Comparison of ENCODE assay signal across 8 cellular contexts in the genomic region with DNA sequence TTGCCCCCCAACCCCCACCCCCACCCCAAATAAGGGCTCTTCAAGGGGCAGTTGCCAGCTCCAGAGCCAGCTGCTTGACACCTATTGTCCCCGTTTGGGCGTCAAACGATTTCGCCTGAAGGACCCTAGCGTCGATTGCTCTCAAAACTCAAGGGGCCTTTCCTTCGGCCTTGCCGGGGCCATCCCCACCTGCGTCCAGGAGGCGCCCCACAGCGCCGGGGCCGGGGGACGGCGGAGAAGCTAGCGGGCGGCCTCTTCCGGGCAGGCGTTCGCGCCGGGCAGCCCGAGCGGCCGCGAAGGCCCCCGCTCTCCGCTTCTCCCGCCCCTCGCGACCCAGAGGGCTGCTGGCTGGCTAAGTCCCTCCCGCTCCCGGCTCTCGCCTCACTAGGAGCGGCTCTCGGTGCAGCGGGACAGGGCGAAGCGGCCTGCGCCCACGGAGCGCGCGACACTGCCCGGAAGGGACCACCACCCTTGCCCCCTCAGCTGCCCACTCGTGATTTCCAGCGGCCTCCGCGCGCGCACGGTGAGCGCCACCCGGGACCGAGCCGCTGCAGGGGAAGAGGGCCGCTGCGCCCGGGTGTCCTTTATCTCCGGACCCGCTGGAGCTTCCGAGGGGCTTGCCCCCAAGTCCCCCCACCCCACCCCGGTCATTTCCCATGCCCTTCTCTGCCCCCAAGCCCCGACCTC. TPM values are rescaled to one million over a fixed set of nuclear protein-coding genes. Genes with fewer than 3 reads are reported as not detected.
DNase-seq lines count a peak whose midpoint lies in the region; ATAC-seq and TF ChIP-seq lines count a peak whose summit lies in the region.

A gene with protein sequence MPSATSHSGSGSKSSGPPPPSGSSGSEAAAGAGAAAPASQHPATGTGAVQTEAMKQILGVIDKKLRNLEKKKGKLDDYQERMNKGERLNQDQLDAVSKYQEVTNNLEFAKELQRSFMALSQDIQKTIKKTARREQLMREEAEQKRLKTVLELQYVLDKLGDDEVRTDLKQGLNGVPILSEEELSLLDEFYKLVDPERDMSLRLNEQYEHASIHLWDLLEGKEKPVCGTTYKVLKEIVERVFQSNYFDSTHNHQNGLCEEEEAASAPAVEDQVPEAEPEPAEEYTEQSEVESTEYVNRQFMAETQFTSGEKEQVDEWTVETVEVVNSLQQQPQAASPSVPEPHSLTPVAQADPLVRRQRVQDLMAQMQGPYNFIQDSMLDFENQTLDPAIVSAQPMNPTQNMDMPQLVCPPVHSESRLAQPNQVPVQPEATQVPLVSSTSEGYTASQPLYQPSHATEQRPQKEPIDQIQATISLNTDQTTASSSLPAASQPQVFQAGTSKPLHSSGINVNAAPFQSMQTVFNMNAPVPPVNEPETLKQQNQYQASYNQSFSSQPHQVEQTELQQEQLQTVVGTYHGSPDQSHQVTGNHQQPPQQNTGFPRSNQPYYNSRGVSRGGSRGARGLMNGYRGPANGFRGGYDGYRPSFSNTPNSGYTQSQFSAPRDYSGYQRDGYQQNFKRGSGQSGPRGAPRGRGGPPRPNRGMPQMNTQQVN (plus strand): TSS at position 383 of the 687 bp plus-strand sequence. CDS start 690 bp downstream, outside the sequence.

- H3K4me1 ChIP-seq in OCI-LY3 (ENCODE audit: low read length) = peaks cover 32% of the 10 kb centered on the region

- H4K20me1 ChIP-seq in OCI-LY3 (ENCODE audit: insufficient read depth, low read length) = peaks cover 20% of the 10 kb centered on the region

- in situ Hi-C loops in Caki2 (cut with HindIII; ENCODE audit: low pct_unique_long_range_greater_than_20kb, low sequenced_read_pairs) = no loop called here

- H3K9ac ChIP-seq in OCI-LY3 (ENCODE audit: low read length) = peak within 1 kb of the TSS; percentile 100

- ATAC-seq in GM21515 (IDR thresholded peaks at IDR 0.05; ENCODE audit: unreplicated experiment) = peak; percentile 64

- H3K36me3 ChIP-seq in OCI-LY3 (replicated peaks; ENCODE audit: low read depth, low read length) = peaks cover 32% of the 10 kb centered on the region

- H3K27me3 ChIP-seq in OCI-LY3 (ENCODE audit: low read depth, low read length) = no peaks in the 10 kb centered on the region

- TF ChIP-seq CTCF in OCI-LY3 (IDR thresholded peaks at IDR 0.05; ENCODE audit: low read depth, low read length) = no peak

- H3K79me2 ChIP-seq in OCI-LY3 (ENCODE audit: low read length) = peaks cover 44% of the 10 kb centered on the region

- H3K9me3 ChIP-seq in OCI-LY3 (ENCODE audit: insufficient read depth, low read length) = no peaks in the 10 kb centered on the region

- peak within 1 kb of the TSS; percentile 97 for H3K27ac ChIP-seq in OCI-LY3 (ENCODE audit: low read length)

- H3K4me2 ChIP-seq in OCI-LY3 (ENCODE audit: low read length) = peak within 1 kb of the TSS; percentile 96

- peak; percentile 94 for DNase-seq in Caki2 (ENCODE audit: low read depth)
- peak; percentile 79 for DNase-seq in HuH-7.5 (ENCODE audit: low spot score)
- DNase-seq in activated CD8-positive, alpha-beta memory T cell treated with anti-CD3 and anti-CD28 coated beads, Interleukin-2, amount 50 U/mL, for 48 hours = peak; percentile 91
- peak; percentile 90 for DNase-seq in epidermal melanocyte (ENCODE audit: insufficient read length, low spot score)
- peak; percentile 77 for DNase-seq in middle frontal gyrus (ENCODE audit: extremely low spot score, low spot score)
- DNase-seq in stimulated activated CD8-positive, alpha-beta memory T cell treated with anti-CD3 and anti-CD28 coated beads, Interleukin-2, amount 100 ng/mL, for 1 hour (ENCODE audit: low read depth in 2 of 2) = peak; percentile 58 to 75

- peak within 1 kb of the TSS; percentile 62 for H2AFZ ChIP-seq in OCI-LY3 (ENCODE audit: low read depth, low read length)

- peak within 1 kb of the TSS; percentile 96 for H3K4me3 ChIP-seq in OCI-LY3 (ENCODE audit: low read length)

RNA-seq across cellular contexts. Expression of the gene that starts here (rescaled TPM):
- 67.4 and 79.4 TPM in 2 replicates for total RNA-seq in Caki2 (2014; rRNA removed; shearing (Covaris generic); ENCODE audit: low replicate concordance)

Comparison
In these comparisons a context has a peak if more than half of its experiments do, and no peak if none do; other contexts are left out.
1. Peak in every context shown above with its lines: DNase-seq, ATAC-seq, H3K4me3 ChIP-seq and H3K27ac ChIP-seq.